In the genomic region with DNA sequence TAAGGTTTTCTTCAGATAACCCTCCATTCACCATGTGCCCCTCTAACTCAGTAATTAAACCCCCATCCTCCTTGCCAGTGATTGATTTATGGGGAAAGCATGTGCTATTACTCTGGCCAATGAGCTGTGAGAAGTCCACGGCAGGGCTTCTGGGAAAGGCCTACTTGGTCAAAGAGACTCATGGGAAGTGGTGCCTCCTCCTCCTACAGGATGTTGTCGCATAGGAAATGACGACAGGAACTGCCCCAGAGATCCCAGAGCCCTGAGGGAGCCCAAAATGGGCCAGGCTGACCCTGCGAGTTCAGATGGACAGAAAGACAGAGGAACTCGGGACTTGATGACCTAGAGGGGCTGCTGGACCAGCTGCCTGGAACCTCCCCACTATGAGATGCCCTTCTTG, we compare ENCODE assay signal across 20 cellular contexts.
DNase-seq lines count a peak whose midpoint lies in the region; ATAC-seq and TF ChIP-seq lines count a peak whose summit lies in the region.
"Had no signal": no experiment of that assay in that cellular context is flagged by ENCODE, and none has a peak within 500 bp of the region (broad histone marks: within the 10 kb centered on the region; RNA-seq: fewer than 3 reads in every experiment).

No MANE protein-coding gene starts in this region.

- ATAC-seq in HCT116, result 0 out of 2 replicates have a peak, but pooled peaks have one; percentile 49
- no peak for ATAC-seq in PC-3
- ATAC-seq in GM21619 (IDR thresholded peaks at IDR 0.05; ENCODE audit: unreplicated experiment), result no peak
- ATAC-seq: A549; CD8-positive, alpha-beta T cell; GM12878 had no signal

- no peak overlapping the region for H3K4me3 ChIP-seq in HCT116 (replicated peaks in 1 of 2; ENCODE audit: low read depth in 1 of 2, low read length in 2 of 2)
- H3K4me3 ChIP-seq in PC-3 (ENCODE audit: low read length), result no peak overlapping the region
- no peak overlapping the region for H3K4me3 ChIP-seq in neuronal stem cell (ENCODE audit: low read length in 2 of 2)
- H3K4me3 ChIP-seq: A549; BLaER1 treated with 17β-estradiol and CSF1 and Interleukin-3, amounts not matched to agents 10 nM and 100 nM; GM12878 had no signal

- H3K9me3 ChIP-seq in HCT116 (ENCODE audit: control insufficient read depth in 1 of 2, insufficient read depth in 1 of 2, low read depth in 1 of 2, low read length in 2 of 2) (no peaks in the 10 kb centered on the region), PC-3 (ENCODE audit: low read length) (no peaks in the 10 kb centered on the region), neuronal stem cell (replicated peaks in 1 of 2; ENCODE audit: control insufficient read depth in 2 of 2, insufficient read depth in 1 of 2, low read depth in 1 of 2, low read length in 2 of 2) (no peaks in the 10 kb centered on the region)
- H3K9me3 ChIP-seq: A549, Caco-2 had no signal

- H3K9me2 ChIP-seq in HCT116 (ENCODE audit: insufficient read depth), result no peaks in the 10 kb centered on the region
- H3K9me2 ChIP-seq in PC-3 (replicated peaks; ENCODE audit: low read length), result no peaks in the 10 kb centered on the region

- TF ChIP-seq CTCF in HCT116 (IDR thresholded peaks at IDR 0.05 in 2 of 3, conservative IDR thresholded peaks at IDR 0.05 in 1 of 3; ENCODE audit: borderline replicate concordance in 1 of 3, insufficient read depth in 1 of 3, low read depth in 2 of 3, low read length in 2 of 3), result no peak
- TF ChIP-seq CTCF in PC-3 (conservative IDR thresholded peaks at IDR 0.05; ENCODE audit: low read depth, low read length), result no peak

- no peak for TF ChIP-seq RAD21 in HCT116 (IDR thresholded peaks at IDR 0.05; ENCODE audit: low read depth)

- WGBS in neuronal stem cell (ENCODE audit: extremely low coverage in 2 of 2, insufficient read length in 2 of 2, insufficient replicate concordance in 1 of 2), 2 donors, result no CpG with 5 or more reads among the region's 5 CpGs

- no peak overlapping the region for H2AK5ac ChIP-seq in neuronal stem cell (ENCODE audit: low read depth, low read length)

- H3K27me3 ChIP-seq in HCT116 (ENCODE audit: insufficient read depth, low read length), result no peaks in the 10 kb centered on the region
- H3K27me3 ChIP-seq in PC-3 (ENCODE audit: low read length), result no peaks in the 10 kb centered on the region
- no peaks in the 10 kb centered on the region for H3K27me3 ChIP-seq in neuronal stem cell (ENCODE audit: control insufficient read depth in 3 of 3, insufficient read depth in 3 of 3, low read depth in 1 of 3, low read length in 3 of 3)
- H3K27me3 ChIP-seq: BLaER1 treated with 17β-estradiol and CSF1 and Interleukin-3, amounts not matched to agents 10 nM and 100 nM had no signal

- POLR2A ChIA-PET in HCT116 (lab: Charles Lee) (no interaction called here), PC-3 (lab: Charles Lee; ENCODE audit: unreplicated experiment) (no interaction called here)

- H3K9ac ChIP-seq in HCT116 (ENCODE audit: low read length), result no peak overlapping the region
- H3K9ac ChIP-seq in PC-3 (ENCODE audit: low read length), result no peak overlapping the region
- H3K9ac ChIP-seq in neuronal stem cell (ENCODE audit: low read depth, low read length, poor library complexity), result no peak overlapping the region
- H3K9ac ChIP-seq: BLaER1 treated with 17β-estradiol and CSF1 and Interleukin-3, amounts not matched to agents 10 nM and 100 nM had no signal

- H2AFZ ChIP-seq in HCT116 (ENCODE audit: low read depth, low read length, poor library complexity, severe bottlenecking), result no peak overlapping the region
- H2AFZ ChIP-seq in PC-3 (ENCODE audit: low read length), result 0 out of 2 replicates have a peak overlapping the region, but pooled peaks have one; percentile 13
- peak overlapping the region; percentile 18 for H2AFZ ChIP-seq in neuronal stem cell (ENCODE audit: low read length)

- no peak overlapping the region for H4K91ac ChIP-seq in neuronal stem cell (ENCODE audit: low read depth, low read length, poor library complexity)

- H3K79me2 ChIP-seq in HCT116 (ENCODE audit: insufficient read depth, low read length) (no peaks in the 10 kb centered on the region), PC-3 (ENCODE audit: low read length) (no peaks in the 10 kb centered on the region)

- H2BK120ac ChIP-seq in neuronal stem cell (ENCODE audit: low read depth, low read length), result no peak overlapping the region

- H3K4ac ChIP-seq in neuronal stem cell (ENCODE audit: low read length), result no peak overlapping the region

- no peak for TF ChIP-seq POLR2A in HCT116 (IDR thresholded peaks at IDR 0.05; ENCODE audit: borderline replicate concordance, extremely low read depth, insufficient read depth, insufficient read length)

- H3K4me1 ChIP-seq in HCT116 (ENCODE audit: control insufficient read depth in 1 of 2, insufficient read depth in 2 of 2, low read length in 2 of 2) (no peaks in the 10 kb centered on the region), PC-3 (ENCODE audit: insufficient read depth, low read length) (peaks cover 7% of the 10 kb centered on the region; the same call in 1 of the 2 replicates), neuronal stem cell (ENCODE audit: control insufficient read depth in 2 of 2, insufficient read depth in 1 of 2, low read depth in 1 of 2, low read length in 2 of 2) (no peaks in the 10 kb centered on the region)
- H3K4me1 ChIP-seq: A549, Caco-2 had no signal

- H3K18ac ChIP-seq in neuronal stem cell (ENCODE audit: low read length), result no peak overlapping the region

- BruUV-seq in HCT116 (replicated peaks; lab: Mats Ljungman, UMichigan), result no TSS peak
- no TSS peak for BruUV-seq in PC-3 (replicated peaks; lab: Mats Ljungman, UMichigan)

- RAD21 ChIA-PET in HCT116 (lab: Charles Lee; ENCODE audit: low non-redundant PET in 1 of 2, low total read pairs in 2 of 2, uncharacterized antibody in 2 of 2, unreplicated experiment in 2 of 2), result no interaction called here

- no peak overlapping the region for H2BK12ac ChIP-seq in neuronal stem cell (ENCODE audit: low read length)

- no peak overlapping the region for H2BK15ac ChIP-seq in neuronal stem cell (ENCODE audit: low read length)

- H4K8ac ChIP-seq in neuronal stem cell (ENCODE audit: low read depth, low read length), result no peak overlapping the region

- DNase-seq in HCT116 (ENCODE audit: low read depth, low spot score) (no peak), PC-3 (no peak), neuronal stem cell (ENCODE audit: low spot score) (no peak), cerebellum (ENCODE audit: low spot score) (no peak), kidney glomerular epithelial cell (lab: John Stamatoyannopoulos, UW) (no peak)
- DNase-seq: AML-193; Caco-2; Calu3; CD4-positive, alpha-beta T cell; CD8-positive, alpha-beta T cell; DMS79; DND-41; EL; GDM1 had no signal

- no peak overlapping the region for H3K14ac ChIP-seq in neuronal stem cell (ENCODE audit: low read length)

- no peaks in the 10 kb centered on the region for H3F3A ChIP-seq in PC-3 (ENCODE audit: low read length, unreplicated experiment)

- H3K23ac ChIP-seq in neuronal stem cell (ENCODE audit: low read depth, low read length, poor library complexity), result no peak overlapping the region

- CTCF ChIA-PET in HCT116 (lab: Charles Lee), result no interaction called here
- CTCF ChIA-PET in PC-3 (lab: Charles Lee), result no interaction called here

- H3K79me1 ChIP-seq in neuronal stem cell (ENCODE audit: low read depth, low read length), result no peaks in the 10 kb centered on the region

- H3K36me3 ChIP-seq in HCT116 (ENCODE audit: control insufficient read depth in 1 of 2, insufficient read depth in 2 of 2, low read length in 2 of 2) (no peaks in the 10 kb centered on the region), PC-3 (ENCODE audit: low read depth, low read length) (no peaks in the 10 kb centered on the region), neuronal stem cell (replicated peaks in 1 of 2; ENCODE audit: control insufficient read depth in 2 of 2, insufficient read depth in 2 of 2, low read length in 2 of 2) (no peaks in the 10 kb centered on the region)
- H3K36me3 ChIP-seq: BLaER1 treated with 17β-estradiol and CSF1 and Interleukin-3, amounts not matched to agents 10 nM and 100 nM had no signal

- H4K20me1 ChIP-seq in HCT116 (ENCODE audit: insufficient read depth) (no peaks in the 10 kb centered on the region), PC-3 (ENCODE audit: low read length) (no peaks in the 10 kb centered on the region)
- H4K20me1 ChIP-seq: BLaER1 treated with 17β-estradiol and CSF1 and Interleukin-3, amounts not matched to agents 10 nM and 100 nM had no signal

- H2BK5ac ChIP-seq in neuronal stem cell (ENCODE audit: low read length), result no peak overlapping the region

- H3K27ac ChIP-seq in HCT116 (ENCODE audit: low read depth, low read length) (no peak overlapping the region), PC-3 (ENCODE audit: low read length) (no peak overlapping the region), neuronal stem cell (replicated peaks; ENCODE audit: low read length) (no peak overlapping the region)
- H3K27ac ChIP-seq: 22Rv1; A549; BLaER1 treated with 17β-estradiol and CSF1 and Interleukin-3, amounts not matched to agents 10 nM and 100 nM; C4-2B had no signal

- H3K4me2 ChIP-seq in HCT116 (ENCODE audit: low read length) (no peak overlapping the region), PC-3 (ENCODE audit: low read length) (no peak overlapping the region), neuronal stem cell (ENCODE audit: insufficient read depth, low read length, poor library complexity, severe bottlenecking) (no peak overlapping the region)
- H3K4me2 ChIP-seq: A549 had no signal

- intact Hi-C loops in HCT116 (cut with micrococcal nuclease), result no loop called here
- intact Hi-C loops in PC-3 (cut with micrococcal nuclease), result no loop called here

TF ChIP-seq in HCT116, 20 proteins besides CTCF, POLR2A, EP300 and RAD21 (continues in another document):
- TF ChIP-seq ZNF274 (IDR thresholded peaks at IDR 0.05; ENCODE audit: low read depth, low read length) (no peak), TCF7L2 (IDR thresholded peaks at IDR 0.05; ENCODE audit: borderline replicate concordance, extremely low read depth, insufficient read depth, insufficient read length) (no peak)
- TF ChIP-seq, protein P1, sequence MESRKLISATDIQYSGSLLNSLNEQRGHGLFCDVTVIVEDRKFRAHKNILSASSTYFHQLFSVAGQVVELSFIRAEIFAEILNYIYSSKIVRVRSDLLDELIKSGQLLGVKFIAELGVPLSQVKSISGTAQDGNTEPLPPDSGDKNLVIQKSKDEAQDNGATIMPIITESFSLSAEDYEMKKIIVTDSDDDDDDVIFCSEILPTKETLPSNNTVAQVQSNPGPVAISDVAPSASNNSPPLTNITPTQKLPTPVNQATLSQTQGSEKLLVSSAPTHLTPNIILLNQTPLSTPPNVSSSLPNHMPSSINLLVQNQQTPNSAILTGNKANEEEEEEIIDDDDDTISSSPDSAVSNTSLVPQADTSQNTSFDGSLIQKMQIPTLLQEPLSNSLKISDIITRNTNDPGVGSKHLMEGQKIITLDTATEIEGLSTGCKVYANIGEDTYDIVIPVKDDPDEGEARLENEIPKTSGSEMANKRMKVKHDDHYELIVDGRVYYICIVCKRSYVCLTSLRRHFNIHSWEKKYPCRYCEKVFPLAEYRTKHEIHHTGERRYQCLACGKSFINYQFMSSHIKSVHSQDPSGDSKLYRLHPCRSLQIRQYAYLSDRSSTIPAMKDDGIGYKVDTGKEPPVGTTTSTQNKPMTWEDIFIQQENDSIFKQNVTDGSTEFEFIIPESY (IDR thresholded peaks at IDR 0.05; ENCODE audit: extremely low read depth, insufficient replicate concordance, low read length), result no peak
